12 cellular contexts compared by ENCODE assay signal in genomic region chr2:28952806-28953190, GRCh38. TPM values are rescaled to one million over a fixed set of nuclear protein-coding genes. Genes with fewer than 3 reads are reported as not detected.
DNase-seq lines count a peak whose midpoint lies in the region; ATAC-seq and TF ChIP-seq lines count a peak whose summit lies in the region.
"Had no signal": no experiment of that assay in that cellular context is flagged by ENCODE, and none has a peak within 500 bp of the region (broad histone marks: within the 10 kb centered on the region; RNA-seq: fewer than 3 reads in every experiment).

No MANE protein-coding gene starts in this region.

- no peak overlapping the region for H2AFZ ChIP-seq in DND-41 (ENCODE audit: low read depth, low read length)

- H3K4me3 ChIP-seq in DND-41 (ENCODE audit: low read depth in 1 of 2, low read length in 2 of 2) (no peak overlapping the region), WERI-Rb-1 (ENCODE audit: low read depth, low read length) (no peak overlapping the region), ascending aorta (no peak overlapping the region)
- H3K4me3 ChIP-seq: coronary artery had no signal

- H3K4me1 ChIP-seq in DND-41 (ENCODE audit: insufficient read depth, low read length), result no peaks in the 10 kb centered on the region
- H3K4me1 ChIP-seq in ascending aorta, result no peaks in the 10 kb centered on the region

- H3K9ac ChIP-seq in DND-41 (ENCODE audit: low read depth, low read length), result no peak overlapping the region

- peaks cover 14% of the 10 kb centered on the region; the same call in 1 of the 2 replicates for H4K20me1 ChIP-seq in DND-41 (ENCODE audit: insufficient read depth, low read length)

- TF ChIP-seq CTCF in DND-41 (IDR thresholded peaks at IDR 0.05; ENCODE audit: borderline replicate concordance, extremely low read depth, low read length, poor library complexity, severe bottlenecking), result peak; percentile 18
- peak; percentile 71 for TF ChIP-seq CTCF in WERI-Rb-1 (IDR thresholded peaks at IDR 0.05; ENCODE audit: low read depth, low read length)
- TF ChIP-seq CTCF in ascending aorta (IDR thresholded peaks at IDR 0.05), result no peak

- H3K27me3 ChIP-seq in DND-41 (ENCODE audit: insufficient read depth, low read length, poor library complexity), result no peaks in the 10 kb centered on the region
- no peaks in the 10 kb centered on the region for H3K27me3 ChIP-seq in WERI-Rb-1 (ENCODE audit: insufficient read depth, low read depth, severe bottlenecking)
- no peaks in the 10 kb centered on the region for H3K27me3 ChIP-seq in ascending aorta

- H3K36me3 ChIP-seq in DND-41 (ENCODE audit: insufficient read depth, low read length) (peaks cover 14% of the 10 kb centered on the region), WERI-Rb-1 (peaks cover 18% of the 10 kb centered on the region), ascending aorta (peaks cover 0 to 15% of the 10 kb centered on the region in 2 donors)

- no peaks in the 10 kb centered on the region for H3K79me2 ChIP-seq in DND-41 (ENCODE audit: insufficient read depth, low read length)

- ATAC-seq in DND-41 (ENCODE audit: insufficient read depth, low read depth) (no peak), GM18505 (IDR thresholded peaks at IDR 0.05; ENCODE audit: unreplicated experiment) (no peak)

- intact Hi-C loops in ascending aorta (cut with DNase I), result loop anchor here (10.0 kb wide), 1 partner anchor 1122 kb away; no protein-coding TSS in a partner anchor

- no peak for DNase-seq in DND-41
- peak; percentile 28 for DNase-seq in NAMALWA (ENCODE audit: low spot score)
- peak; percentile 69 for DNase-seq in WERI-Rb-1
- peak; percentile 19 for DNase-seq in medulla oblongata (ENCODE audit: extremely low spot score)
- no peak for DNase-seq in ascending aorta (ENCODE audit: low spot score in 2 of 2)
- no peak for DNase-seq in occipital lobe (lab: John Stamatoyannopoulos, UW)
- DNase-seq in mucosa of gallbladder (ENCODE audit: low spot score), result no peak
- DNase-seq: activated CD4-positive, alpha-beta memory T cell treated with anti-CD3 and anti-CD28 coated beads for 36 hours; NCI-H2081; stimulated activated CD4-positive, alpha-beta T cell treated with anti-CD3 and anti-CD28 coated beads, Interleukin-15, amount 100 ng/mL, for 24 hours had no signal

- no peak for TF ChIP-seq POLR2A in GM18505 (IDR thresholded peaks at IDR 0.05; ENCODE audit: borderline replicate concordance, extremely low read depth, insufficient read depth, insufficient read length)

- no peak overlapping the region for H3K27ac ChIP-seq in DND-41 (ENCODE audit: low read length)
- no peak overlapping the region for H3K27ac ChIP-seq in WERI-Rb-1
- no peak overlapping the region for H3K27ac ChIP-seq in ascending aorta

- no peak overlapping the region for H3K4me2 ChIP-seq in DND-41 (ENCODE audit: insufficient read depth, low read length)

- no peaks in the 10 kb centered on the region for H3K9me3 ChIP-seq in DND-41 (ENCODE audit: insufficient read depth, low read length, severe bottlenecking)
- peaks cover 10% of the 10 kb centered on the region for H3K9me3 ChIP-seq in WERI-Rb-1 (ENCODE audit: severe bottlenecking)
- no peaks in the 10 kb centered on the region for H3K9me3 ChIP-seq in ascending aorta

RNA-seq across cellular contexts. Expression of gene TOGARAM2, which starts 28.3 kb away (rescaled TPM):
- total RNA-seq in ascending aorta (not detected), occipital lobe (under 0.01 TPM), mucosa of gallbladder (3.5 TPM)

RNA-seq across cellular contexts. Expression of gene WDR43, which starts 58.3 kb away (rescaled TPM):
- total RNA-seq in ascending aorta (21.5 TPM), occipital lobe (55.1 TPM), mucosa of gallbladder (27.6 TPM)

Comparison
In these comparisons a context has a peak if more than half of its experiments do, and no peak if none do; other contexts are left out.
1. DNase-seq: peak in NAMALWA (single experiment), WERI-Rb-1 (single experiment) and medulla oblongata (single experiment); none in DND-41 (single experiment), ascending aorta (0 of 2), occipital lobe (single experiment) and mucosa of gallbladder (single experiment).
2. CTCF ChIP-seq: peak in DND-41 (single experiment) and WERI-Rb-1 (single experiment); none in ascending aorta (0 of 3).